ENCODE assay signal across 8 cellular contexts in genomic region chr6:24494726-24495515, GRCh38. TPM values are rescaled to one million over a fixed set of nuclear protein-coding genes. Genes with fewer than 3 reads are reported as not detected.
A peak's percentile ranks its signal among the peaks of the same experiment; 100 is the strongest.
DNase-seq lines count a peak whose midpoint lies in the region; ATAC-seq and TF ChIP-seq lines count a peak whose summit lies in the region.

TSS of gene ALDH5A1 (plus strand) at chr6:24494969. CDS start at chr6:24494997, 28 bp downstream.

- peak within 1 kb of the TSS; percentile 72 for H3K27ac Mint-ChIP-seq in activated naive CD8-positive, alpha-beta T cell treated with anti-CD3 and anti-CD28 coated beads for 36 hours

- H4K20me1 ChIP-seq in Karpas-422 (ENCODE audit: insufficient read depth, low read depth, low read length) = no peaks in the 10 kb centered on the region

- peak within 1 kb of the TSS; percentile 92 for H2AFZ ChIP-seq in Karpas-422 (ENCODE audit: low read length)

- intact Hi-C loops in heart right ventricle (cut with DNase I) (loop anchor here in 1 of 10 donors (10.0 kb wide), 1 partner anchor 210 kb away; no protein-coding TSS in a partner anchor), prostate gland (cut with DNase I) (no loop called here)

- WGBS in heart right ventricle, 2 donors = 0 to 1% methylated on average over 90 to 92 of the region's 94 CpGs
- under 1% methylated on average over 55 of the region's 94 CpGs for WGBS in prostate gland

- H3K27me3 Mint-ChIP-seq in activated naive CD8-positive, alpha-beta T cell treated with anti-CD3 and anti-CD28 coated beads for 36 hours = no peaks in the 10 kb centered on the region

- H3K4me1 Mint-ChIP-seq in activated naive CD8-positive, alpha-beta T cell treated with anti-CD3 and anti-CD28 coated beads for 36 hours = peaks cover 13% of the 10 kb centered on the region

- H3K4me3 ChIP-seq in Karpas-422 (ENCODE audit: low read length) (peak within 1 kb of the TSS; percentile 74), heart right ventricle (peak within 1 kb of the TSS; percentile 33 to 89 (median 69)), prostate gland (peak within 1 kb of the TSS; percentile 51 to 59)

- peak within 1 kb of the TSS; percentile 85 for H3K4me3 Mint-ChIP-seq in activated naive CD8-positive, alpha-beta T cell treated with anti-CD3 and anti-CD28 coated beads for 36 hours

- TF ChIP-seq POLR2A in prostate gland (IDR thresholded peaks at IDR 0.05) = peak; percentile 24

- H3K36me3 ChIP-seq in Karpas-422 (ENCODE audit: insufficient read depth, low read length) = peaks cover 16% of the 10 kb centered on the region; the same call in 1 of the 2 replicates
- H3K36me3 ChIP-seq in heart right ventricle = peaks cover 0 to 19% (median 0%) of the 10 kb centered on the region in 9 donors
- H3K36me3 ChIP-seq in prostate gland = no peaks in the 10 kb centered on the region

- peak within 1 kb of the TSS; percentile 82 for H3K4me2 ChIP-seq in Karpas-422 (ENCODE audit: low read depth, low read length, poor library complexity, severe bottlenecking)

- H3K9me3 Mint-ChIP-seq in activated naive CD8-positive, alpha-beta T cell treated with anti-CD3 and anti-CD28 coated beads for 36 hours = peaks cover 10% of the 10 kb centered on the region

- H3K27ac ChIP-seq in Karpas-422 (ENCODE audit: low read length) (peak within 1 kb of the TSS; percentile 70), heart right ventricle (peak within 1 kb of the TSS; percentile 16 to 92 (median 82)), prostate gland (peak within 1 kb of the TSS; percentile 79 to 81)

- peaks cover 21% of the 10 kb centered on the region for H3K79me2 ChIP-seq in Karpas-422 (ENCODE audit: low read length)

- H3K9me3 ChIP-seq in Karpas-422 (ENCODE audit: low read length) (no peaks in the 10 kb centered on the region; the same call in 1 of the 2 replicates), heart right ventricle (no peaks in the 10 kb centered on the region), prostate gland (no peaks in the 10 kb centered on the region)

- ATAC-seq in GM21737 (IDR thresholded peaks at IDR 0.05; ENCODE audit: unreplicated experiment) (peak; percentile 69), heart right ventricle (peak; percentile 85 to 91 (median 88))

- H3K4me1 ChIP-seq in Karpas-422 (ENCODE audit: low read length) (peaks cover 38% of the 10 kb centered on the region), heart right ventricle (peaks cover 0 to 22% (median 17%) of the 10 kb centered on the region in 9 donors), prostate gland (replicated peaks) (peaks cover 6% of the 10 kb centered on the region)

- peaks cover 22% of the 10 kb centered on the region for H3K36me3 Mint-ChIP-seq in activated naive CD8-positive, alpha-beta T cell treated with anti-CD3 and anti-CD28 coated beads for 36 hours

- H3K9ac ChIP-seq in Karpas-422 (ENCODE audit: low read length) = peak within 1 kb of the TSS; percentile 79

- H3K9me2 ChIP-seq in Karpas-422 (replicated peaks; ENCODE audit: insufficient read depth, low read length) = no peaks in the 10 kb centered on the region

- TF ChIP-seq CTCF in heart right ventricle (IDR thresholded peaks at IDR 0.05) = peak in 6 of 9 donors; percentile 10 to 49 (median 35)
- peak in 3 of 4 experiments; percentile 5 to 30 (median 21) for TF ChIP-seq CTCF in prostate gland (IDR thresholded peaks at IDR 0.05)

- peak; percentile 57 for DNase-seq in ELR (ENCODE audit: low read depth)
- DNase-seq in Karpas-422 = peak; percentile 91
- peak; percentile 73 for DNase-seq in SKM-1 treated with dmso at 0.1 percent for 144 hours (lab: John Stamatoyannopoulos, UW; ENCODE audit: unreplicated experiment)
- peak; percentile 89 for DNase-seq in activated naive CD8-positive, alpha-beta T cell treated with anti-CD3 and anti-CD28 coated beads for 36 hours
- DNase-seq in heart right ventricle = peak; percentile 79 to 81
- peak; percentile 61 for DNase-seq in prostate gland (ENCODE audit: low spot score)
- peak; percentile 73 for DNase-seq in ureter (ENCODE audit: low spot score)

- H3K27me3 ChIP-seq in Karpas-422 (ENCODE audit: low read length) (no peaks in the 10 kb centered on the region), heart right ventricle (peaks cover 0 to 15% (median 0%) of the 10 kb centered on the region in 7 donors), prostate gland (replicated peaks; ENCODE audit: insufficient read depth) (no peaks in the 10 kb centered on the region)

RNA-seq across cellular contexts. Expression of gene ALDH5A1, which starts in this region (rescaled TPM):
- 33.1 and 33.9 TPM in 2 replicates for total RNA-seq in Karpas-422 (2014; rRNA removed; shearing (Covaris generic); ENCODE audit: low replicate concordance)
- 10 to 100 TPM; 18.2 to 20.9 TPM for total RNA-seq in activated naive CD8-positive, alpha-beta T cell treated with anti-CD3 and anti-CD28 coated beads for 36 hours
- total RNA-seq in heart right ventricle (10 to 100 TPM; 23.1 to 45.5 (median 30.0) TPM), prostate gland (10 to 100 TPM; 11.1 to 22.6 TPM), ureter (39.6 TPM)
- polyA plus RNA-seq in heart right ventricle = 1 to 10 TPM; 1.9 to 4.4 TPM

Comparison
In these comparisons a context has a peak if more than half of its experiments do, and no peak if none do; other contexts are left out.
1. Peak in every context shown above with its lines: DNase-seq, ATAC-seq, H3K4me3 ChIP-seq and H3K27ac ChIP-seq.